12 cellular contexts compared by ENCODE assay signal in the genomic region with DNA sequence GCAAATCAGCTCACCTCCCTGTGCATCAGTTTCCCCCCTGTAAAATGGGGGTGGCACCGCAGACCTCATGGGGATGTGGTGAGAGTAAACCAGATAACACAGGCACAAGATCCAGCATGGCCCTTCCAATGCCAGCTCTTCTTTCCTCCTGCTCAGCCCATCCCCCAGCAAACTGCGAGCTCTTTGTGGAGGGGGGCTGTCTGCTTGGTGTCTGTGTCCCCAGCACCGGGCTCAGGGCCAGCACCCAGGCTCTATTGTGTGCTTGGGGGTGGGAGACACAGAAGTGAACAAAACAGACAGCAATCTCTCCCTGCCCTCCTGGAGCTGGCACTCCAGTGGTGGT. TPM values are rescaled to one million over a fixed set of nuclear protein-coding genes. Genes with fewer than 3 reads are reported as not detected.
DNase-seq lines count a peak whose midpoint lies in the region; TF ChIP-seq lines count a peak whose summit lies in the region.
"Had no signal": no experiment of that assay in that cellular context is flagged by ENCODE, and none has a peak within 500 bp of the region (broad histone marks: within the 10 kb centered on the region; RNA-seq: fewer than 3 reads in every experiment).

No MANE protein-coding gene starts in this region.

- intact Hi-C loops in A673 (cut with micrococcal nuclease; ENCODE audit: unreplicated experiment), result no loop called here

- CTCF ChIA-PET in A673 (lab: Charles Lee), result interaction anchor here (0.8 to 1.7 kb wide), 2 partner anchors 11 to 36 kb away, joined by 3 to 5 read pairs; no protein-coding TSS in a partner anchor

- H3K9me3 Mint-ChIP-seq in immature natural killer cell, result peaks cover 0 to 2% (median 0%) of the 10 kb centered on the region in 6 donors

- H3K4me3 ChIP-seq in A673 (ENCODE audit: low read depth, low read length, poor library complexity, severe bottlenecking) (no peak overlapping the region), GM23248 (no peak overlapping the region)
- H3K4me3 ChIP-seq: BLaER1 treated with 17β-estradiol and CSF1 and Interleukin-3, amounts not matched to agents 10 nM and 100 nM had no signal

- no peaks in the 10 kb centered on the region for H3K79me2 ChIP-seq in GM23248 (ENCODE audit: insufficient read depth)

- H3K27ac ChIP-seq in A673 (ENCODE audit: low read depth, low read length, poor library complexity, severe bottlenecking), result no peak overlapping the region
- H3K27ac ChIP-seq in GM23248, result no peak overlapping the region
- H3K27ac ChIP-seq: 22Rv1; BLaER1 treated with 17β-estradiol and CSF1 and Interleukin-3, amounts not matched to agents 10 nM and 100 nM had no signal

- in situ Hi-C loops in GM23248 (cut with MboI), result loop anchor here (25.0 kb wide), 1 partner anchor 401 kb away; no protein-coding TSS in a partner anchor

- no peak overlapping the region for H3K9ac ChIP-seq in GM23248
- H3K9ac ChIP-seq: BLaER1 treated with 17β-estradiol and CSF1 and Interleukin-3, amounts not matched to agents 10 nM and 100 nM had no signal

- H3K27me3 ChIP-seq in A673 (replicated peaks; ENCODE audit: insufficient read depth, low read depth, low read length, poor library complexity) (no peaks in the 10 kb centered on the region), GM23248 (replicated peaks; ENCODE audit: insufficient read depth) (no peaks in the 10 kb centered on the region)
- H3K27me3 ChIP-seq: BLaER1 treated with 17β-estradiol and CSF1 and Interleukin-3, amounts not matched to agents 10 nM and 100 nM had no signal

- no TSS peak for BruUV-seq in A673 (replicated peaks; lab: Mats Ljungman, UMichigan)

- no peaks in the 10 kb centered on the region for H3K4me1 ChIP-seq in A673 (ENCODE audit: insufficient read depth, low read length, poor library complexity, severe bottlenecking)
- no peaks in the 10 kb centered on the region for H3K4me1 ChIP-seq in GM23248 (ENCODE audit: insufficient read depth)

- peaks cover 6% of the 10 kb centered on the region in 2 donors for H3K4me1 Mint-ChIP-seq in immature natural killer cell

- 47 to 59% methylated on average over 3 of the region's 3 CpGs for WGBS in GM23248 (ENCODE audit: low coverage in 1 of 2, low lambda C conversion rate in 2 of 2, missing lambda C conversion rate in 2 of 2), 2 experiments

- no peak overlapping the region for H2AFZ ChIP-seq in GM23248

- H3K27me3 Mint-ChIP-seq in immature natural killer cell (ENCODE audit: low read depth in 3 of 3), result peaks cover 4 to 10% (median 5%) of the 10 kb centered on the region in 3 donors

- no peaks in the 10 kb centered on the region for H3K9me2 ChIP-seq in GM23248 (ENCODE audit: insufficient read depth)

- no peak overlapping the region for H3K4me3 Mint-ChIP-seq in immature natural killer cell

- no peaks in the 10 kb centered on the region for H4K20me1 ChIP-seq in GM23248 (ENCODE audit: insufficient read depth)

- H3K36me3 Mint-ChIP-seq in immature natural killer cell, result no peaks in the 10 kb centered on the region

- H3K36me3 ChIP-seq in A673 (ENCODE audit: insufficient read depth, low read length, poor library complexity, severe bottlenecking) (no peaks in the 10 kb centered on the region), GM23248 (ENCODE audit: low read depth) (no peaks in the 10 kb centered on the region)
- H3K36me3 ChIP-seq: BLaER1 treated with 17β-estradiol and CSF1 and Interleukin-3, amounts not matched to agents 10 nM and 100 nM had no signal

- no peak overlapping the region for H3K27ac Mint-ChIP-seq in immature natural killer cell

- DNase-seq in NCI-H2107 treated with DMSO at 0.1 percent for 48 hours (lab: John Stamatoyannopoulos, UW; ENCODE audit: unreplicated experiment), result peak; percentile 2
- DNase-seq in NCI-H2107 (lab: John Stamatoyannopoulos, UW), result no peak
- peak; percentile 33 for DNase-seq in A673 (ENCODE audit: low spot score)
- peak; percentile 23 for DNase-seq in NCI-H2227 treated with DMSO at 0.1 percent for 48 hours (lab: John Stamatoyannopoulos, UW)
- peak; percentile 84 for DNase-seq in mesenteric fat pad (ENCODE audit: low spot score)
- DNase-seq in immature natural killer cell, result no peak
- no peak for DNase-seq in dedifferentiated amniotic fluid mesenchymal stem cell (ENCODE audit: extremely low spot score)
- DNase-seq in GM23248, result no peak
- DNase-seq: NCI-H774, SHP77 had no signal

- TF ChIP-seq CTCF in A673 (conservative IDR thresholded peaks at IDR 0.05; ENCODE audit: low read depth, low read length), result no peak

- H3K4me2 ChIP-seq in GM23248 (ENCODE audit: unreplicated experiment), result no peak overlapping the region

- POLR2A ChIA-PET in A673 (lab: Charles Lee; ENCODE audit: low non-redundant PET), result no interaction called here

- no peaks in the 10 kb centered on the region for H3F3A ChIP-seq in GM23248 (ENCODE audit: insufficient read depth)

- H3K9me3 ChIP-seq in A673 (ENCODE audit: low read depth, low read length, poor library complexity, severe bottlenecking) (no peaks in the 10 kb centered on the region), GM23248 (ENCODE audit: low read depth) (no peaks in the 10 kb centered on the region)
- H3K9me3 ChIP-seq: BLaER1 treated with 17β-estradiol and CSF1 and Interleukin-3, amounts not matched to agents 10 nM and 100 nM had no signal

RNA-seq across cellular contexts. Expression of gene GRIP2, which starts 28.5 kb away (rescaled TPM):
- total RNA-seq in A673 (2021) (0.43 and 0.76 TPM in 2 replicates), mesenteric fat pad (0.71 TPM)
- polyA plus RNA-seq in immature natural killer cell (not detected), GM23248 (2016; fragmentation: Nextera tagmentation; extraction: Ambion mirVana) (0.14 TPM in 1 of 2 replicates, not detected in the other)
- total RNA-seq in GM23248 (2014; rRNA removed; shearing (Covaris generic)), result 0.11 TPM in 1 of 2 replicates, not detected in the other

Comparison
In these comparisons a context has a peak if more than half of its experiments do, and no peak if none do; other contexts are left out.
1. DNase-seq: peak in NCI-H2107 treated with DMSO at 0.1 percent for 48 hours (single experiment), A673 (single experiment), NCI-H2227 treated with DMSO at 0.1 percent for 48 hours (single experiment) and mesenteric fat pad (single experiment); none in NCI-H2107 (single experiment), immature natural killer cell (0 of 3), dedifferentiated amniotic fluid mesenchymal stem cell (single experiment) and GM23248 (single experiment).